ENCODE assay signal across 13 cellular contexts in genomic region chr2:85744771-85745601, GRCh38. TPM values are rescaled to one million over a fixed set of nuclear protein-coding genes. Genes with fewer than 3 reads are reported as not detected.
DNase-seq lines count a peak whose midpoint lies in the region; ATAC-seq and TF ChIP-seq lines count a peak whose summit lies in the region.
"Had no signal": no experiment of that assay in that cellular context is flagged by ENCODE, and none has a peak within 500 bp of the region (broad histone marks: within the 10 kb centered on the region; RNA-seq: fewer than 3 reads in every experiment).

No MANE protein-coding gene starts in this region.

- H3K27me3 ChIP-seq in skeletal muscle tissue (ENCODE audit: control insufficient read depth in 3 of 3, insufficient read depth in 3 of 3, low read length in 3 of 3) = no peaks in the 10 kb centered on the region
- no peaks in the 10 kb centered on the region for H3K27me3 ChIP-seq in BE2C

- peak overlapping the region in 2 of 3 donors; percentile 35 to 46 for H3K4me3 ChIP-seq in skeletal muscle tissue (ENCODE audit: low read length in 3 of 3)
- no peak overlapping the region for H3K4me3 ChIP-seq in BE2C (ENCODE audit: low read depth, low read length)

- H3K4me1 ChIP-seq in skeletal muscle tissue (ENCODE audit: control insufficient read depth in 3 of 3, insufficient read depth in 3 of 3, low read length in 3 of 3) = peaks cover 87 to 90% (median 89%) of the 10 kb centered on the region in 3 donors
- H3K4me1 ChIP-seq in BE2C = peaks cover 30% of the 10 kb centered on the region

- no peak for TF ChIP-seq CTCF in BE2C (IDR thresholded peaks at IDR 0.05; ENCODE audit: low read depth, low read length)

- H3K9ac ChIP-seq in skeletal muscle tissue (ENCODE audit: low read depth in 1 of 3, low read length in 3 of 3) = no peak overlapping the region

- DNase-seq in GM04503 (ENCODE audit: low read depth) = peak; percentile 99
- DNase-seq in astrocyte of the hippocampus (ENCODE audit: low read depth, low spot score) = peak; percentile 70
- peak; percentile 44 to 72 for DNase-seq in hippocampal formation (lab: John Stamatoyannopoulos, UW)
- DNase-seq in NCI-H2107 treated with DMSO at 0.1 percent for 48 hours (lab: John Stamatoyannopoulos, UW; ENCODE audit: unreplicated experiment) = no peak
- no peak for DNase-seq in NCI-H2227 treated with DMSO at 0.1 percent for 48 hours (lab: John Stamatoyannopoulos, UW)
- DNase-seq in BE2C = no peak
- DNase-seq: activated naive CD4-positive, alpha-beta T cell treated with Interleukin-2 at 50 U/mL for 16 hours; KBM-7 had no signal

- H3K36me3 ChIP-seq in skeletal muscle tissue (ENCODE audit: control insufficient read depth in 3 of 3, insufficient read depth in 3 of 3, low read length in 3 of 3) (no peaks in the 10 kb centered on the region), BE2C (no peaks in the 10 kb centered on the region)

- H3K27ac ChIP-seq in skeletal muscle tissue (ENCODE audit: low read depth, low read length) = peak overlapping the region; percentile 19

- no peaks in the 10 kb centered on the region for H3K9me3 ChIP-seq in skeletal muscle tissue (ENCODE audit: control insufficient read depth in 3 of 3, low read length in 3 of 3)
- no peaks in the 10 kb centered on the region for H3K9me3 ChIP-seq in BE2C

- no peak for ATAC-seq in GM18519 (IDR thresholded peaks at IDR 0.05; ENCODE audit: low FRiP score, unreplicated experiment)

RNA-seq across cellular contexts. Expression of gene ATOH8, which starts 8.8 kb away (rescaled TPM):
- total RNA-seq in skeletal muscle tissue = 8.4 TPM
- polyA plus RNA-seq in BE2C (2012; ENCODE audit: insufficient read depth, insufficient read length, low read depth) = 1.0 TPM

RNA-seq across cellular contexts. Expression of gene GNLY, which starts 50.8 kb away (rescaled TPM):
- total RNA-seq in skeletal muscle tissue = not detected
- polyA plus RNA-seq in BE2C (2012; ENCODE audit: insufficient read depth, insufficient read length, low read depth) = 1.0 TPM
- total RNA-seq: G401, kidney epithelial cell, SK-MEL-5 had no signal

Comparison
In these comparisons a context has a peak if more than half of its experiments do, and no peak if none do; other contexts are left out.
1. DNase-seq: peak in GM04503 (single experiment), astrocyte of the hippocampus (single experiment) and hippocampal formation (2 of 2); none in NCI-H2107 treated with DMSO at 0.1 percent for 48 hours (single experiment), NCI-H2227 treated with DMSO at 0.1 percent for 48 hours (single experiment) and BE2C (single experiment).